In the genomic region with DNA sequence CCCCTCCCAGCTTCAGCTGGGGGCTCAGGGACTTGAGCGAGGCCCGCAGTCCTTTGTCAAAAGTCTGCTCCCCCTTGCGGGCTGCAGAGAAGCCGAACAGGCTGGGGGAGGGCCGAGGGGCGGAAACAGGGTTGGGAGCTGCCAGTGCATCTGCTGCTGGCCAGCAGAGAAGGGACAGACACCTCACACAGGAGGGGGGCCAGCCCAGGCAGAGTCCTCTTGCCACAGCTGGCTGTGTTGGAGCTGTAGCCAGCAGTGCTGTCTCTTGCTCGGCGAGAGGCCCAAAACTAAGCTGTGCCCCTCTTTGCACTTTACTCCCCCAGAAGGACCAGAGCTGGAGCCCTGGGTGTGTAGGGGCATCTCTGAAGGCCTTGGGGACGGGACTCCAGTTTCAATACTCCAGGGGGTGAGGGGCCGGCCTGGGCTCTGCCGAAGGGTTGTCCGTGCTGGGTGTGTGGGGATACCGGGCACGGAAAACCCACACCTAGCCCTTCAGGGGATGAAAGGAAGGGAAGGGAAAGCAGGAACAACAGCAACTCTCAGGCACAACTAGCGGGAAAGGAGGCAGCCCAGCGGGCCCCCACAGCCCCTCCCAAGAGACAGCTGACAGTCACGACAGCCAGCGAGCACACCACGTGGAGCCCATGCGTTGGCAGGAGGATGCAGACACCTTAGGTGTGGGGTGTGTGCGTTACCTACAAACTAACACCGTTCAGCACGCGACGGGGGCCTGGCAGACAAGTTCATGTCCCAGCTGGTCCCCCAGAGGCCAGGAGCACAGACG, we compare ENCODE assay signal across 14 cellular contexts. TPM values are rescaled to one million over a fixed set of nuclear protein-coding genes. Genes with fewer than 3 reads are reported as not detected.
A peak's percentile ranks its signal among the peaks of the same experiment; 100 is the strongest.
DNase-seq lines count a peak whose midpoint lies in the region; ATAC-seq and TF ChIP-seq lines count a peak whose summit lies in the region.
"Had no signal": no experiment of that assay in that cellular context is flagged by ENCODE, and none has a peak within 500 bp of the region (broad histone marks: within the 10 kb centered on the region; RNA-seq: fewer than 3 reads in every experiment).

No MANE protein-coding gene starts in this region.

- no peaks in the 10 kb centered on the region for H3K36me3 Mint-ChIP-seq in T-helper 17 cell (ENCODE audit: low read depth)
- no peaks in the 10 kb centered on the region for H3K36me3 Mint-ChIP-seq in progenitor cell of endocrine pancreas (ENCODE audit: insufficient read depth)

- peak overlapping the region; percentile 21 for H3K27ac ChIP-seq in HUES48 (ENCODE audit: low read depth, low read length)
- H3K27ac ChIP-seq: HL-60, testis had no signal

- H3K9me3 ChIP-seq in HUES48 (ENCODE audit: control insufficient read depth, insufficient read depth, low read length) (no peaks in the 10 kb centered on the region), T-helper 17 cell (ENCODE audit: control insufficient read depth, low read length, poor library complexity, severe bottlenecking) (no peaks in the 10 kb centered on the region)
- H3K9me3 ChIP-seq: testis had no signal

- H3K4me1 ChIP-seq in HUES48 (ENCODE audit: control insufficient read depth, insufficient read depth, low read length): peaks cover 18% of the 10 kb centered on the region; the same call in 1 of the 2 replicates
- H3K4me1 ChIP-seq: testis had no signal

- no peak for DNase-seq in T-helper 17 cell
- DNase-seq in iPS DF 19.7 (ENCODE audit: low read depth, low spot score): peak; percentile 33
- DNase-seq in progenitor cell of endocrine pancreas (ENCODE audit: low spot score, unreplicated experiment): no peak
- no peak for DNase-seq in AG08396 (ENCODE audit: low spot score)
- no peak for DNase-seq in stimulated activated naive CD8-positive, alpha-beta T cell treated with anti-CD3 and anti-CD28 coated beads, Interleukin-15, amount 100 ng/mL, for 72 hours
- DNase-seq in hypothalamus (lab: John Stamatoyannopoulos, UW): no peak
- DNase-seq: MM.1S, retina, testis had no signal

- H3K4me3 ChIP-seq in HUES48 (ENCODE audit: low read depth, low read length): no peak overlapping the region
- H3K4me3 ChIP-seq: testis had no signal

- H3K4me3 Mint-ChIP-seq in T-helper 17 cell (no peak overlapping the region), progenitor cell of endocrine pancreas (ENCODE audit: low read depth) (no peak overlapping the region)
- no peak overlapping the region for H3K4me3 Mint-ChIP-seq in stimulated activated naive CD8-positive, alpha-beta T cell treated with anti-CD3 and anti-CD28 coated beads, Interleukin-15, amount 100 ng/mL, for 72 hours

- H3K4me1 Mint-ChIP-seq in T-helper 17 cell (peaks cover 5% of the 10 kb centered on the region), progenitor cell of endocrine pancreas (ENCODE audit: low read depth) (peaks cover 3% of the 10 kb centered on the region)
- H3K4me1 Mint-ChIP-seq in stimulated activated naive CD8-positive, alpha-beta T cell treated with anti-CD3 and anti-CD28 coated beads, Interleukin-15, amount 100 ng/mL, for 72 hours: peaks cover 12% of the 10 kb centered on the region

- H3K9me3 Mint-ChIP-seq in progenitor cell of endocrine pancreas (ENCODE audit: low read depth): no peaks in the 10 kb centered on the region
- H3K9me3 Mint-ChIP-seq in stimulated activated naive CD8-positive, alpha-beta T cell treated with anti-CD3 and anti-CD28 coated beads, Interleukin-15, amount 100 ng/mL, for 72 hours: no peaks in the 10 kb centered on the region

- H3K27me3 Mint-ChIP-seq in T-helper 17 cell (peaks cover 2% of the 10 kb centered on the region), progenitor cell of endocrine pancreas (peaks cover 5% of the 10 kb centered on the region)
- no peaks in the 10 kb centered on the region for H3K27me3 Mint-ChIP-seq in stimulated activated naive CD8-positive, alpha-beta T cell treated with anti-CD3 and anti-CD28 coated beads, Interleukin-15, amount 100 ng/mL, for 72 hours

- H3K9ac ChIP-seq in HUES48 (ENCODE audit: low read depth, low read length): no peak overlapping the region

- no peaks in the 10 kb centered on the region for H3K36me3 ChIP-seq in HUES48 (ENCODE audit: control insufficient read depth, insufficient read depth, low read length)

- H3K27me3 ChIP-seq in HUES48 (ENCODE audit: control insufficient read depth, insufficient read depth, low read length): no peaks in the 10 kb centered on the region
- H3K27me3 ChIP-seq: testis had no signal

- H3K27ac Mint-ChIP-seq in T-helper 17 cell (peak overlapping the region; percentile 34), progenitor cell of endocrine pancreas (peak overlapping the region; percentile 27)
- peak overlapping the region in 1 of 2 donors; percentile 78 for H3K27ac Mint-ChIP-seq in stimulated activated naive CD8-positive, alpha-beta T cell treated with anti-CD3 and anti-CD28 coated beads, Interleukin-15, amount 100 ng/mL, for 72 hours

- ATAC-seq in T-helper 17 cell: no peak
- no peak for ATAC-seq in stimulated activated naive CD8-positive, alpha-beta T cell treated with anti-CD3 and anti-CD28 coated beads, Interleukin-15, amount 100 ng/mL, for 72 hours
- ATAC-seq in HG03378 (IDR thresholded peaks at IDR 0.05; ENCODE audit: unreplicated experiment): no peak

- TF ChIP-seq CTCF in progenitor cell of endocrine pancreas (IDR thresholded peaks at IDR 0.05; ENCODE audit: unreplicated experiment): peak; percentile 21

RNA-seq across cellular contexts. Expression of gene YKT6, which starts 17.8 kb away (rescaled TPM):
- total RNA-seq in T-helper 17 cell: 10 to 100 TPM; 68.2 to 68.9 TPM
- total RNA-seq in progenitor cell of endocrine pancreas: 79.2 and 82.5 TPM in 2 replicates

RNA-seq across cellular contexts. Expression of gene GCK, which starts 29.4 kb away (rescaled TPM):
- total RNA-seq in T-helper 17 cell (under 1 TPM in 1 of 2 donors, not detected in 1; 0.45 TPM), progenitor cell of endocrine pancreas (4.9 and 5.9 TPM in 2 replicates)
- total RNA-seq: astrocyte, NCI-H460 had no signal
